In genomic region chr12:31478898-31479297, GRCh38 we compare ENCODE assay signal across 25 cellular contexts.
"Had no signal": no experiment of that assay in that cellular context is flagged by ENCODE, and none has a peak within 500 bp of the region (broad histone marks: within the 10 kb centered on the region; RNA-seq: fewer than 3 reads in every experiment).

No MANE protein-coding gene starts in this region.

- H3K9me3 Mint-ChIP-seq: endodermal cell; natural killer cell treated with Interleukin-12 subunit alpha and Interleukin-12 subunit beta and Interleukin-15 and Interleukin-18, amount 100 ng/mL, for 72 hours had no signal

- H3K27ac ChIP-seq: colonic mucosa, foreskin keratinocyte, hepatocyte, lower lobe of right lung, pancreas, prostate gland, stomach, thoracic aorta, transverse colon had no signal

- H3K27me3 ChIP-seq: colonic mucosa, foreskin keratinocyte, hepatocyte, pancreas, spleen, stomach, transverse colon had no signal

- H3K79me2 ChIP-seq: hepatocyte had no signal

- H3K4me1 ChIP-seq: colonic mucosa, lower lobe of right lung, prostate gland, transverse colon had no signal

- H3K36me3 Mint-ChIP-seq: natural killer cell treated with Interleukin-12 subunit alpha and Interleukin-12 subunit beta and Interleukin-15 and Interleukin-18, amount 100 ng/mL, for 72 hours had no signal

- H3K4me2 ChIP-seq: hepatocyte had no signal

- H2AFZ ChIP-seq: hepatocyte had no signal

- H3K4me3 ChIP-seq: colonic mucosa, hepatocyte, lower lobe of right lung, pancreas, prostate gland, spleen, stomach, thoracic aorta, transverse colon had no signal

- ATAC-seq: foreskin keratinocyte; left colon; lower lobe of right lung; natural killer cell treated with Interleukin-12 subunit alpha and Interleukin-12 subunit beta and Interleukin-15 and Interleukin-18, amount 100 ng/mL, for 72 hours; pancreas; sciatic nerve had no signal

- H3K36me3 ChIP-seq: colonic mucosa, lower lobe of right lung, pancreas, prostate gland, transverse colon had no signal

- H3K9me3 ChIP-seq: colonic mucosa, lower lobe of right lung, pancreas, prostate gland, spleen, stomach, thoracic aorta, transverse colon had no signal

- H3K27ac Mint-ChIP-seq: natural killer cell treated with Interleukin-12 subunit alpha and Interleukin-12 subunit beta and Interleukin-15 and Interleukin-18, amount 100 ng/mL, for 72 hours had no signal

- DNase-seq: colonic mucosa; effector CD4-positive, alpha-beta T cell; endodermal cell; erythroblast; foreskin keratinocyte; kidney; left colon; lower lobe of right lung; mesenchymal stem cell; midbrain; occipital lobe; pancreas; spleen; stimulated activated CD4-positive, alpha-beta T cell treated with anti-CD3 and anti-CD28 coated beads, Interleukin-15, amount 100 ng/mL, for 24 hours; stimulated activated CD4-positive, alpha-beta T cell treated with anti-CD3 and anti-CD28 coated beads, Interleukin-1b, Interleukin-23, amount 100 ng/mL, for 48 hours; stimulated activated CD4-positive, alpha-beta T cell treated with anti-CD3 and anti-CD28 coated beads, Interleukin-4, amount 100 ng/mL, for 24 hours; stimulated activated naive CD4-positive, alpha-beta T cell; stomach; substantia nigra; transverse colon had no signal

- H3K4me3 Mint-ChIP-seq: endodermal cell; natural killer cell treated with Interleukin-12 subunit alpha and Interleukin-12 subunit beta and Interleukin-15 and Interleukin-18, amount 100 ng/mL, for 72 hours had no signal
